Comparison of ENCODE assay signal across 18 cellular contexts in the genomic region with DNA sequence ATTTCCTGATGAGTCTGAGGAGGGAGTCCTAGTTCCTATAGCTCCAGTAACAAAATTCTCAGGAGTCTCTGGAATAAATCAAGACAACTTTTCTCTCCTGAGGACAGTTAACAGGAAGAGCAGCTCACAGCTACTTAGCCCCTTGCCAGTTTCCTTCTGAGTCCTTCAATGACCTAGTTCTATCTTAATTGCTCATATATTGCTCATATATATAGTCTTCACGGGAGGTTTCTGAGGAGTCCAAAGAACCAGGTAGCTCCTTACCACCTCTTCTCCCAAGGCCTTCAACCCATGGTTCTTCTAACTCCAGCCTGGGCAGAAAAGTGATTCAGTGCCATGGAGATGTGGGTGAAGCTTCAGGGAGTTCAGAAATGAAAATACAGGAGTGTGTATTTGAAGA. TPM values are rescaled to one million over a fixed set of nuclear protein-coding genes. Genes with fewer than 3 reads are reported as not detected.
"Had no signal": no experiment of that assay in that cellular context is flagged by ENCODE, and none has a peak within 500 bp of the region (broad histone marks: within the 10 kb centered on the region; RNA-seq: fewer than 3 reads in every experiment).

No MANE protein-coding gene starts in this region.

- H3K9me3 Mint-ChIP-seq: neural crest cell; T-helper 1 cell treated with Interleukin-12 subunit alpha and Interleukin-12 subunit beta and Interleukin-4 antibody, amounts not matched to agents 30 μg/mL and 1 μg/mL, for 36 hours had no signal

- H3K27me3 ChIP-seq: right lobe of liver, stomach had no signal

- H3K36me3 ChIP-seq: right lobe of liver, thoracic aorta had no signal

- H3K4me3 Mint-ChIP-seq: T-helper 1 cell treated with Interleukin-12 subunit alpha and Interleukin-12 subunit beta and Interleukin-4 antibody, amounts not matched to agents 30 μg/mL and 1 μg/mL, for 36 hours had no signal

- H3K27ac ChIP-seq: epithelial cell of prostate, right lobe of liver, thoracic aorta, WERI-Rb-1 had no signal

- H3K27ac Mint-ChIP-seq: T-helper 1 cell treated with Interleukin-12 subunit alpha and Interleukin-12 subunit beta and Interleukin-4 antibody, amounts not matched to agents 30 μg/mL and 1 μg/mL, for 36 hours had no signal

- DNase-seq: anterior cingulate cortex; cerebellar nuclear complex; effector CD8-positive, alpha-beta T cell; foreskin melanocyte; right lobe of liver; SIG-M5; stomach; WERI-Rb-1 had no signal

- H3K4me3 ChIP-seq: right lobe of liver, smooth muscle cell, stomach, thoracic aorta had no signal

- ATAC-seq: right lobe of liver had no signal

- H3K9me3 ChIP-seq: right lobe of liver, stomach, thoracic aorta had no signal

RNA-seq across cellular contexts. Expression of a gene that starts 34.7 kb away (rescaled TPM):
- total RNA-seq: fibroblast of lung, mesenteric fat pad, neural crest cell, osteocyte, right lobe of liver, smooth muscle cell, stomach, thoracic aorta, ureter had no signal

RNA-seq across cellular contexts. Expression of a gene that starts 38.6 kb away (rescaled TPM):
- total RNA-seq: pulmonary artery endothelial cell, smooth muscle cell had no signal
